In genomic region chr1:227541796-227542152, GRCh38 we compare ENCODE assay signal across 9 cellular contexts. TPM values are rescaled to one million over a fixed set of nuclear protein-coding genes. Genes with fewer than 3 reads are reported as not detected.
DNase-seq lines count a peak whose midpoint lies in the region; ATAC-seq, FAIRE-seq and TF ChIP-seq lines count a peak whose summit lies in the region.
"Had no signal": no experiment of that assay in that cellular context is flagged by ENCODE, and none has a peak within 500 bp of the region (broad histone marks: within the 10 kb centered on the region; RNA-seq: fewer than 3 reads in every experiment).

No MANE protein-coding gene starts in this region.

- POLR2A ChIA-PET in activated CD4-positive, alpha-beta T cell treated with anti-CD3 and anti-CD28 coated beads, Interleukin-2, amount 10 ng/mL, durations not matched to agents 7 days and 5 days (lab: Charles Lee): interaction anchor here (0.6 kb wide), 1 partner anchor 22 kb away, joined by 3 read pairs; no protein-coding TSS in a partner anchor

- no peaks in the 10 kb centered on the region for H3K27me3 Mint-ChIP-seq in activated CD4-positive, alpha-beta T cell treated with anti-CD3 and anti-CD28 coated beads, Interleukin-2, amount 10 ng/mL, durations not matched to agents 7 days and 5 days
- peaks cover 2% of the 10 kb centered on the region for H3K27me3 Mint-ChIP-seq in activated naive CD8-positive, alpha-beta T cell treated with anti-CD3 and anti-CD28 coated beads, Interleukin-2, amount 50 U/mL, for 24 hours
- H3K27me3 Mint-ChIP-seq in stimulated activated naive CD8-positive, alpha-beta T cell treated with anti-CD3 and anti-CD28 coated beads, Interleukin-15, amount 100 ng/mL, for 72 hours: no peaks in the 10 kb centered on the region

- no peak overlapping the region for H3K27ac Mint-ChIP-seq in activated CD4-positive, alpha-beta T cell treated with anti-CD3 and anti-CD28 coated beads, Interleukin-2, amount 10 ng/mL, durations not matched to agents 7 days and 5 days
- no peak overlapping the region for H3K27ac Mint-ChIP-seq in activated naive CD8-positive, alpha-beta T cell treated with anti-CD3 and anti-CD28 coated beads, Interleukin-2, amount 50 U/mL, for 24 hours
- peak overlapping the region in 1 of 2 donors; percentile 27 for H3K27ac Mint-ChIP-seq in stimulated activated naive CD8-positive, alpha-beta T cell treated with anti-CD3 and anti-CD28 coated beads, Interleukin-15, amount 100 ng/mL, for 72 hours

- H3K4me3 Mint-ChIP-seq in activated CD4-positive, alpha-beta T cell treated with anti-CD3 and anti-CD28 coated beads, Interleukin-2, amount 10 ng/mL, durations not matched to agents 7 days and 5 days: peak overlapping the region; percentile 27
- H3K4me3 Mint-ChIP-seq in activated naive CD8-positive, alpha-beta T cell treated with anti-CD3 and anti-CD28 coated beads, Interleukin-2, amount 50 U/mL, for 24 hours: peak overlapping the region; percentile 48
- peak overlapping the region; percentile 56 to 62 for H3K4me3 Mint-ChIP-seq in stimulated activated naive CD8-positive, alpha-beta T cell treated with anti-CD3 and anti-CD28 coated beads, Interleukin-15, amount 100 ng/mL, for 72 hours

- peak overlapping the region in 1 of 2 donors; percentile 40 for H3K9ac ChIP-seq in kidney (ENCODE audit: low read length in 2 of 2)

- H3K27ac ChIP-seq in kidney (ENCODE audit: low read depth in 2 of 2, low read length in 2 of 2): peak overlapping the region in 1 of 2 donors; percentile 3

- H3K4me1 ChIP-seq in kidney (ENCODE audit: control insufficient read depth in 1 of 2, insufficient read depth in 1 of 2, low read depth in 1 of 2, low read length in 2 of 2): peaks cover 0 to 13% of the 10 kb centered on the region in 2 donors

- TF ChIP-seq CTCF in kidney (IDR thresholded peaks at IDR 0.05; ENCODE audit: borderline replicate concordance, extremely low read depth, insufficient read depth): no peak

- H3K9me3 Mint-ChIP-seq in activated CD4-positive, alpha-beta T cell treated with anti-CD3 and anti-CD28 coated beads, Interleukin-2, amount 10 ng/mL, durations not matched to agents 7 days and 5 days: no peaks in the 10 kb centered on the region
- peaks cover 2% of the 10 kb centered on the region for H3K9me3 Mint-ChIP-seq in activated naive CD8-positive, alpha-beta T cell treated with anti-CD3 and anti-CD28 coated beads, Interleukin-2, amount 50 U/mL, for 24 hours
- no peaks in the 10 kb centered on the region for H3K9me3 Mint-ChIP-seq in stimulated activated naive CD8-positive, alpha-beta T cell treated with anti-CD3 and anti-CD28 coated beads, Interleukin-15, amount 100 ng/mL, for 72 hours

- CTCF ChIA-PET in activated CD4-positive, alpha-beta T cell treated with anti-CD3 and anti-CD28 coated beads, Interleukin-2, amount 10 ng/mL, durations not matched to agents 7 days and 5 days (lab: Charles Lee): interaction anchor here (1.2 to 1.3 kb wide), 2 partner anchors 19 to 22 kb away, joined by 3 to 4 read pairs; partner anchors contain the start of gene ZNF678

- ATAC-seq in activated naive CD8-positive, alpha-beta T cell treated with anti-CD3 and anti-CD28 coated beads, Interleukin-2, amount 50 U/mL, for 24 hours: peak; percentile 1
- peak; percentile 30 for ATAC-seq in stimulated activated naive CD8-positive, alpha-beta T cell treated with anti-CD3 and anti-CD28 coated beads, Interleukin-15, amount 100 ng/mL, for 72 hours
- ATAC-seq in GM21515 (IDR thresholded peaks at IDR 0.05; ENCODE audit: unreplicated experiment): no peak

- H3K4me3 ChIP-seq in kidney (ENCODE audit: low read length in 2 of 2): peak overlapping the region; percentile 36 to 63

- H3K36me3 ChIP-seq in kidney (ENCODE audit: control insufficient read depth in 1 of 2, insufficient read depth in 2 of 2, low read length in 2 of 2): no peaks in the 10 kb centered on the region

- FAIRE-seq in kidney (lab: Jason Lieb, UNC): no peak

- peaks cover 8% of the 10 kb centered on the region for H3K4me1 Mint-ChIP-seq in activated CD4-positive, alpha-beta T cell treated with anti-CD3 and anti-CD28 coated beads, Interleukin-2, amount 10 ng/mL, durations not matched to agents 7 days and 5 days
- peaks cover 5% of the 10 kb centered on the region for H3K4me1 Mint-ChIP-seq in activated naive CD8-positive, alpha-beta T cell treated with anti-CD3 and anti-CD28 coated beads, Interleukin-2, amount 50 U/mL, for 24 hours
- peaks cover 15% of the 10 kb centered on the region for H3K4me1 Mint-ChIP-seq in stimulated activated naive CD8-positive, alpha-beta T cell treated with anti-CD3 and anti-CD28 coated beads, Interleukin-15, amount 100 ng/mL, for 72 hours

- DNase-seq in activated CD4-positive, alpha-beta T cell treated with anti-CD3 and anti-CD28 coated beads, Interleukin-2, amount 10 ng/mL, durations not matched to agents 7 days and 5 days: no peak
- DNase-seq in activated CD4-positive, alpha-beta T cell treated with anti-CD3 and anti-CD28 coated beads for 1 hour: no peak
- no peak for DNase-seq in activated naive CD8-positive, alpha-beta T cell treated with anti-CD3 and anti-CD28 coated beads, Interleukin-2, amount 50 U/mL, for 24 hours
- no peak for DNase-seq in kidney
- DNase-seq in stimulated activated naive CD8-positive, alpha-beta T cell treated with anti-CD3 and anti-CD28 coated beads, Interleukin-15, amount 100 ng/mL, for 72 hours: no peak
- no peak for DNase-seq in activated naive CD4-positive, alpha-beta T cell treated with Interleukin-2 at 50 U/mL for 16 hours
- no peak for DNase-seq in NCI-H510A treated with DMSO at 0.1 percent for 48 hours (lab: John Stamatoyannopoulos, UW)
- DNase-seq: DND-41 had no signal

- H3K9me3 ChIP-seq in kidney (ENCODE audit: control insufficient read depth in 1 of 2, low read length in 2 of 2): peaks cover 0 to 4% of the 10 kb centered on the region in 2 donors

- intact Hi-C loops in kidney (cut with DNase I): no loop called here

- H3K36me3 Mint-ChIP-seq in activated CD4-positive, alpha-beta T cell treated with anti-CD3 and anti-CD28 coated beads, Interleukin-2, amount 10 ng/mL, durations not matched to agents 7 days and 5 days (ENCODE audit: low read depth): no peaks in the 10 kb centered on the region
- no peaks in the 10 kb centered on the region for H3K36me3 Mint-ChIP-seq in activated naive CD8-positive, alpha-beta T cell treated with anti-CD3 and anti-CD28 coated beads, Interleukin-2, amount 50 U/mL, for 24 hours (ENCODE audit: low read depth)

RNA-seq across cellular contexts. Expression of gene ZNF678, which starts 21.6 kb away (rescaled TPM):
- 1 to 10 TPM; 4.2 to 4.5 TPM for total RNA-seq in activated CD4-positive, alpha-beta T cell treated with anti-CD3 and anti-CD28 coated beads, Interleukin-2, amount 10 ng/mL, durations not matched to agents 7 days and 5 days
- 10.0 TPM for total RNA-seq in kidney
- polyA plus RNA-seq in kidney (ENCODE audit: insufficient read depth, low read depth, low replicate concordance): 1.3 TPM
